8 cellular contexts compared by ENCODE assay signal in the genomic region with DNA sequence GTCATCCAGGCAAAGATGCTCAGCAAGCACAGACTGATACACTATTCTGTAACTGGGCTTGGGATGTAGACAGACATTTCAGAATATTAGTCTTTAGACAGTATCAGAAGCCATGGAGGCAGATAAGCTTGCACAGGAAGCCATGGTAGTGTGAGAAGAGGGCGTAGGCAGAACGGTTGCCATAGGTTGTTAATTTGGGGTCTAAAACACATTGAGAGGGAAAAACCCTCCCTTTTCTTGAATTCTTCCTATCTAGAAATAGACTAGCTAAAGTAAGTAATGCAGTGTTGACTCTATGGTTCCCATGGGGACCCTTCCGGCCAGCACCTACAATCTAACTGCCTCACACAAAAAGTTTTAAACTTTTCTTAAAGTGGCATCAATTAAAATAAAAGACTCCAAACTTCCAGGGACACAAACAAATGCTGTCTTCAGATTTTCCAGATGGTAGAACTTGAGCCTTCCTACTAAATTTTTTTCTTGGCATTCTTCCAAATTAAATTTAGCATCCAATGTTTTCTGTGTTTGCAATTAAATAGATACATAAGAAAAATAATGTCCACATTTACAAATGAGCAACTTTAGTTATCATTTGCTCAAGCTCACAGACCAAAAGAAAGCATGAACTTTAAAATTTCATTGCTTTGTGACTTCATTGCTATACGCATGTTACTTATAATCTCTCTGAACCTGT. TPM values are rescaled to one million over a fixed set of nuclear protein-coding genes. Genes with fewer than 3 reads are reported as not detected.
DNase-seq lines count a peak whose midpoint lies in the region; ATAC-seq and TF ChIP-seq lines count a peak whose summit lies in the region.

No MANE protein-coding gene starts in this region.

- H3K36me3 Mint-ChIP-seq in activated naive CD4-positive, alpha-beta T cell treated with anti-CD3 and anti-CD28 coated beads, Interleukin-2, amount 50 U/mL, for 24 hours: peaks cover 17% of the 10 kb centered on the region
- H3K36me3 Mint-ChIP-seq in activated CD4-positive, alpha-beta memory T cell treated with anti-CD3 and anti-CD28 coated beads for 36 hours: peaks cover 30% of the 10 kb centered on the region

- peak overlapping the region; percentile 76 for H3K4me3 ChIP-seq in iPS-20b (ENCODE audit: low read length)
- H3K4me3 ChIP-seq in transverse colon: peak overlapping the region in 2 of 4 donors; percentile 73 to 99

- in situ Hi-C loops in transverse colon (cut with MboI; ENCODE audit: low pct_ligation_motif_present in 1 of 4, low pct_unique_long_range_greater_than_20kb in 1 of 4, low sequenced_read_pairs in 3 of 4): no loop called here

- TF ChIP-seq CTCF in transverse colon (IDR thresholded peaks at IDR 0.05): no peak

- POLR2A ChIA-PET in activated CD4-positive, alpha-beta memory T cell treated with anti-CD3 and anti-CD28 coated beads for 36 hours (lab: Charles Lee): interaction anchor here (2.0 kb wide), 1 partner anchor 35 kb away, joined by 9 read pairs; no protein-coding TSS in a partner anchor

- H3K27me3 ChIP-seq in iPS-20b (ENCODE audit: insufficient read depth, low read length): no peaks in the 10 kb centered on the region
- no peaks in the 10 kb centered on the region for H3K27me3 ChIP-seq in transverse colon

- H3K27me3 Mint-ChIP-seq in activated naive CD4-positive, alpha-beta T cell treated with anti-CD3 and anti-CD28 coated beads, Interleukin-2, amount 50 U/mL, for 24 hours: no peaks in the 10 kb centered on the region
- no peaks in the 10 kb centered on the region for H3K27me3 Mint-ChIP-seq in activated CD4-positive, alpha-beta memory T cell treated with anti-CD3 and anti-CD28 coated beads for 36 hours

- no peaks in the 10 kb centered on the region for H3K9me3 Mint-ChIP-seq in activated naive CD4-positive, alpha-beta T cell treated with anti-CD3 and anti-CD28 coated beads, Interleukin-2, amount 50 U/mL, for 24 hours
- no peaks in the 10 kb centered on the region for H3K9me3 Mint-ChIP-seq in activated CD4-positive, alpha-beta memory T cell treated with anti-CD3 and anti-CD28 coated beads for 36 hours

- peak overlapping the region; percentile 97; the same call in 1 of the 2 replicates for H3K9ac ChIP-seq in iPS-20b (ENCODE audit: low read depth, low read length)

- no peak for TF ChIP-seq POLR2A in transverse colon (IDR thresholded peaks at IDR 0.05)

- peaks cover 3% of the 10 kb centered on the region; the same call in 1 of the 2 replicates for H3K4me1 ChIP-seq in iPS-20b (ENCODE audit: insufficient read depth, low read length)
- peaks cover 6 to 31% (median 22%) of the 10 kb centered on the region in 4 donors for H3K4me1 ChIP-seq in transverse colon

- H3K9me3 ChIP-seq in iPS-20b (ENCODE audit: insufficient read depth, low read depth, low read length) (no peaks in the 10 kb centered on the region), transverse colon (no peaks in the 10 kb centered on the region)

- H3K27ac Mint-ChIP-seq in activated naive CD4-positive, alpha-beta T cell treated with anti-CD3 and anti-CD28 coated beads, Interleukin-2, amount 50 U/mL, for 24 hours: peak overlapping the region; percentile 72
- H3K27ac Mint-ChIP-seq in activated CD4-positive, alpha-beta memory T cell treated with anti-CD3 and anti-CD28 coated beads for 36 hours: peak overlapping the region; percentile 8

- H3K36me3 ChIP-seq in iPS-20b (ENCODE audit: insufficient read depth, low read depth, low read length) (peaks cover 50% of the 10 kb centered on the region), transverse colon (peaks cover 0 to 26% (median 7%) of the 10 kb centered on the region in 4 donors)

- intact Hi-C loops in activated CD4-positive, alpha-beta memory T cell treated with anti-CD3 and anti-CD28 coated beads for 36 hours (cut with micrococcal nuclease): no loop called here
- intact Hi-C loops in transverse colon (cut with DNase I; ENCODE audit: low total_unique reads): loop anchor here (5.0 kb wide), 1 partner anchor 667 kb away; no protein-coding TSS in a partner anchor

- DNase-seq in activated naive CD4-positive, alpha-beta T cell treated with Interleukin-2 at 50 U/mL for 16 hours: no peak
- no peak for DNase-seq in activated CD4-positive, alpha-beta memory T cell treated with anti-CD3 and anti-CD28 coated beads for 36 hours
- no peak for DNase-seq in transverse colon
- DNase-seq in stimulated activated CD4-positive, alpha-beta T cell treated with anti-CD3 and anti-CD28 coated beads, Interleukin-1b, Interleukin-23, amount 100 ng/mL, for 48 hours: no peak

- no peak overlapping the region for H3K27ac ChIP-seq in iPS-20b (ENCODE audit: low read length)
- H3K27ac ChIP-seq in transverse colon: peak overlapping the region in 3 of 4 donors; percentile 95 to 100 (median 96)

- peak overlapping the region; percentile 93 for H3K4me3 Mint-ChIP-seq in activated naive CD4-positive, alpha-beta T cell treated with anti-CD3 and anti-CD28 coated beads, Interleukin-2, amount 50 U/mL, for 24 hours
- H3K4me3 Mint-ChIP-seq in activated CD4-positive, alpha-beta memory T cell treated with anti-CD3 and anti-CD28 coated beads for 36 hours: peak overlapping the region; percentile 83

- TF ChIP-seq EP300 in transverse colon (IDR thresholded peaks at IDR 0.05; ENCODE audit: low read depth): no peak

- WGBS in transverse colon (ENCODE audit: low coverage in 1 of 2), 2 donors: 51 to 86% methylated on average over 4 of the region's 4 CpGs

- CTCF ChIA-PET in activated CD4-positive, alpha-beta memory T cell treated with anti-CD3 and anti-CD28 coated beads for 36 hours (lab: Charles Lee): interaction anchor here (0.6 to 5.0 kb wide), 5 partner anchors 8 to 337 kb away, joined by 3 to 43 read pairs (median 4); partner anchors contain the start of gene PLEKHA3

- peaks cover 40% of the 10 kb centered on the region for H3K4me1 Mint-ChIP-seq in activated naive CD4-positive, alpha-beta T cell treated with anti-CD3 and anti-CD28 coated beads, Interleukin-2, amount 50 U/mL, for 24 hours
- H3K4me1 Mint-ChIP-seq in activated CD4-positive, alpha-beta memory T cell treated with anti-CD3 and anti-CD28 coated beads for 36 hours (ENCODE audit: low read depth): peaks cover 24% of the 10 kb centered on the region

- ATAC-seq in HG02798 (IDR thresholded peaks at IDR 0.05; ENCODE audit: poor library complexity, unreplicated experiment) (no peak), HG02763 (IDR thresholded peaks at IDR 0.05; ENCODE audit: unreplicated experiment) (no peak)

RNA-seq across cellular contexts. Expression of gene PRKRA, which starts 1.9 kb away (rescaled TPM):
- 10 to 100 TPM; 56.3 to 60.3 TPM for total RNA-seq in activated CD4-positive, alpha-beta memory T cell treated with anti-CD3 and anti-CD28 coated beads for 36 hours
- 100 to 1,000 TPM in 1 of 4 donors, 10 to 100 TPM in 3; 35.6 to 317 (median 56.9) TPM for total RNA-seq in transverse colon

RNA-seq across cellular contexts. Expression of gene PJVK, which starts 2.1 kb away (rescaled TPM):
- 1 to 10 TPM; 2.3 to 3.0 TPM for total RNA-seq in activated CD4-positive, alpha-beta memory T cell treated with anti-CD3 and anti-CD28 coated beads for 36 hours
- 1 to 10 TPM in 2 of 4 donors, not detected in 2; 1.6 to 3.2 TPM for total RNA-seq in transverse colon

RNA-seq across cellular contexts. Expression of gene FKBP7, which starts 29.3 kb away (rescaled TPM):
- total RNA-seq in activated CD4-positive, alpha-beta memory T cell treated with anti-CD3 and anti-CD28 coated beads for 36 hours: 1 to 10 TPM; 2.8 to 2.9 TPM
- total RNA-seq in transverse colon: 1 to 10 TPM in 2 of 4 donors, under 1 TPM in 1, not detected in 1; 0.37 to 5.2 (median 2.6) TPM

RNA-seq across cellular contexts. Expression of gene PLEKHA3, which starts 31.1 kb away (rescaled TPM):
- total RNA-seq in activated CD4-positive, alpha-beta memory T cell treated with anti-CD3 and anti-CD28 coated beads for 36 hours: 10 to 100 TPM; 22.8 to 27.5 TPM
- 10 to 100 TPM in 3 of 4 donors, 1 to 10 TPM in 1; 8.2 to 83.2 (median 11.0) TPM for total RNA-seq in transverse colon
